ENCODE assay signal across 8 cellular contexts in the genomic region with DNA sequence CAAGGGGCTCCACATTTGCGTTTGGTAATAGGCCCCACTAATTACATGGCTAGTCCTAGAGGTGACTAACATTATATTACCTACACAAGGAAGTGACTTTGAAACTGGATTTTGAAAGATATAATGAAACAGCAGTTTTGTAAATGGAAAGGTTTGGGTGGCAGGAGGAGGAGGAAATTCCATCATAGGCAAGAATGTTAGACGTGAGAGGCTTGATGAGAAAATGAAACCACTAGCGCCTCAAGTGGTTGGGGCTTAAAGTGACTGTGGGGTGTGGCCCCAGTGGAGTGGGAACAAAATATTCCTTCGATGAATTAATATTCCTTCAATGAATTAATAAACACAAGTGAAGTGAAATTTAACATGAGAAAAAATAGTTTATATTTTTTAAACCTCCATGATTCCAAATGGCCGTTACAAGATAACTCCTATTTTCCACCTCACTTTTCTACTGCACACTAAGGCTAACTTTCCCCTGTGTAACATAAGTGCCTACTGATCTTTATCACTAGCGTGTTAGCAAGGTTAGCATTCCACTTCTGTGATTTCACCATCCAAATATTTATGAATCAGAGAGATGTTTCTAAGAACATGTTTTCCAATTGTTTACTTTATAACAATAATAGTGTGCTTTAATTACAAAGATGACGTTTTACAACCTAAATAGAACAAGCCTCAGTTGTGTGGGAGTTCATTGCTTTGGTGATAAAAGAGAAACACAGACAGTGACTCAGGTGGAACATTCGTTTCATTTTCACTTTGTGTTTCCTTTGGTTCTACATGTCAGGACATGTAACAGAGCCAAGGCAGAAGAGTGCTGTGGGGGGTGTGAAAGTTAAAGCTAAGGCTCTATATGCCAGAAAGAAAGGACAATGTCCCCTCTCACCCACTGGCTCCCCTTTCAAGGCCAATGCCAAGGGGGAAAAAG. TPM values are rescaled to one million over a fixed set of nuclear protein-coding genes. Genes with fewer than 3 reads are reported as not detected.
DNase-seq lines count a peak whose midpoint lies in the region; ATAC-seq and FAIRE-seq lines count a peak whose summit lies in the region.

No MANE protein-coding gene starts in this region.

- ATAC-seq in GM21360 (IDR thresholded peaks at IDR 0.05; ENCODE audit: unreplicated experiment) (peak; percentile 94), HG03558 (IDR thresholded peaks at IDR 0.05; ENCODE audit: extremely low read depth, unreplicated experiment) (peak; percentile 95)

- DNase-seq in ELR (ENCODE audit: low read depth) (peak; percentile 99), SW 1271 (lab: John Stamatoyannopoulos, UW) (peak; percentile 73 to 89), myocyte (ENCODE audit: low read depth) (peak; percentile 79), NCI-H2081 (lab: John Stamatoyannopoulos, UW) (no peak), NCI-H446 treated with DMSO at 0.1 percent for 48 hours (lab: John Stamatoyannopoulos, UW) (no peak)

- FAIRE-seq in colon (lab: Jason Lieb, UNC), result peak; percentile 86

RNA-seq across cellular contexts. Expression of gene ATF3, which starts 12.5 kb away (rescaled TPM):
- 2.9 and 3.3 TPM in 2 replicates for total RNA-seq in myocyte
- polyA plus RNA-seq in myocyte (2012), result 5.8 TPM

Comparison
In these comparisons a context has a peak if more than half of its experiments do, and no peak if none do; other contexts are left out.
1. DNase-seq: peak in ELR (single experiment), SW 1271 (2 of 2) and myocyte (single experiment); none in NCI-H2081 (0 of 2) and NCI-H446 treated with DMSO at 0.1 percent for 48 hours (single experiment).